In genomic region chr2:71888741-71889445, GRCh38 we compare ENCODE assay signal across 24 cellular contexts.
DNase-seq lines count a peak whose midpoint lies in the region; TF ChIP-seq lines count a peak whose summit lies in the region.
"Had no signal": no experiment of that assay in that cellular context is flagged by ENCODE, and none has a peak within 500 bp of the region (broad histone marks: within the 10 kb centered on the region; RNA-seq: fewer than 3 reads in every experiment).

No MANE protein-coding gene starts in this region.

- no peaks in the 10 kb centered on the region for H3K27me3 ChIP-seq in endodermal cell (ENCODE audit: control insufficient read depth, insufficient read depth, low read length, poor library complexity, severe bottlenecking)

- no peak overlapping the region for H3K4me3 ChIP-seq in endodermal cell (ENCODE audit: low read length)
- H3K4me3 ChIP-seq: suprapubic skin had no signal

- WGBS in endodermal cell (ENCODE audit: insufficient coverage in 1 of 2, insufficient read length in 1 of 2), 2 experiments: 79 to 89% methylated on average over 4 of the region's 4 CpGs

- H3K9me3 ChIP-seq in endodermal cell (ENCODE audit: control insufficient read depth, low read length): no peaks in the 10 kb centered on the region
- H3K9me3 ChIP-seq: suprapubic skin had no signal

- no peak overlapping the region for H3K27ac ChIP-seq in endodermal cell (ENCODE audit: low read depth, low read length)
- H3K27ac ChIP-seq: C4-2B, HL-60, suprapubic skin had no signal

- TF ChIP-seq CTCF in endodermal cell (conservative IDR thresholded peaks at IDR 0.05) (no peak), osteocyte (IDR thresholded peaks at IDR 0.05) (no peak)

- H3K27ac Mint-ChIP-seq in endodermal cell: no peak overlapping the region
- H3K27ac Mint-ChIP-seq in osteocyte (ENCODE audit: unreplicated experiment): no peak overlapping the region
- H3K27ac Mint-ChIP-seq: activated CD4-positive, alpha-beta memory T cell treated with anti-CD3 and anti-CD28 coated beads for 36 hours; activated naive CD4-positive, alpha-beta T cell treated with anti-CD3 and anti-CD28 coated beads for 36 hours; stimulated activated effector memory CD8-positive, alpha-beta T cell treated with anti-CD3 and anti-CD28 coated beads, Interleukin-12 subunit alpha, Interleukin-12 subunit beta, amount 100 ng/mL, for 72 hours had no signal

- no peaks in the 10 kb centered on the region for H3K4me1 ChIP-seq in endodermal cell (ENCODE audit: control insufficient read depth, insufficient read depth, low read length)

- no peaks in the 10 kb centered on the region for H3K36me3 ChIP-seq in endodermal cell (ENCODE audit: control insufficient read depth, insufficient read depth, low read length)
- H3K36me3 ChIP-seq: suprapubic skin had no signal

- H3K9me3 Mint-ChIP-seq in endodermal cell (no peaks in the 10 kb centered on the region), osteocyte (ENCODE audit: unreplicated experiment) (no peaks in the 10 kb centered on the region)
- H3K9me3 Mint-ChIP-seq: activated CD4-positive, alpha-beta memory T cell treated with anti-CD3 and anti-CD28 coated beads for 36 hours; activated naive CD4-positive, alpha-beta T cell treated with anti-CD3 and anti-CD28 coated beads for 36 hours had no signal

- H3K27me3 Mint-ChIP-seq in endodermal cell (ENCODE audit: insufficient read depth) (peaks cover 4% of the 10 kb centered on the region), osteocyte (ENCODE audit: unreplicated experiment) (peaks cover 25% of the 10 kb centered on the region)

- peak; percentile 68 for DNase-seq in EH (ENCODE audit: low read depth)
- DNase-seq in M059J (ENCODE audit: low read depth): peak; percentile 82
- DNase-seq in endodermal cell: peak; percentile 8
- DNase-seq in osteocyte (ENCODE audit: extremely low spot score, unreplicated experiment): peak; percentile 77
- DNase-seq in HuH-7 (ENCODE audit: low spot score): no peak
- DNase-seq in activated gamma-delta T cell treated with Interleukin-2 at 50 U/mL for 16 hours: no peak
- no peak for DNase-seq in stimulated activated CD4-positive, alpha-beta T cell treated with anti-CD3 and anti-CD28 coated beads, Interleukin-15, amount 100 ng/mL, for 24 hours
- DNase-seq: activated CD4-positive, alpha-beta memory T cell treated with anti-CD3 and anti-CD28 coated beads for 36 hours; activated CD4-positive, CD25-positive, alpha-beta regulatory T cell; activated naive CD4-positive, alpha-beta T cell treated with anti-CD3 and anti-CD28 coated beads for 36 hours; activated T-cell treated with anti-CD3 and anti-CD28 coated beads, Interleukin-2, amount 50 U/mL, for 1 hour; amniotic stem cell; cortex of kidney; NCI-H1417; NCI-H2107; NCI-H446; NCI-H82; Right ventricle myocardium superior; stimulated activated CD4-positive, alpha-beta T cell treated with anti-CD3 and anti-CD28 coated beads, Interleukin-2, amount 100 ng/mL, for 48 hours; T-helper 9 cell had no signal

- no peak overlapping the region for H3K9ac ChIP-seq in endodermal cell (ENCODE audit: extremely low read depth, low read length, poor library complexity, severe bottlenecking)

- no peaks in the 10 kb centered on the region for H3K36me3 Mint-ChIP-seq in endodermal cell (ENCODE audit: low read depth)
- no peaks in the 10 kb centered on the region for H3K36me3 Mint-ChIP-seq in osteocyte (ENCODE audit: unreplicated experiment)
- H3K36me3 Mint-ChIP-seq: activated CD4-positive, alpha-beta memory T cell treated with anti-CD3 and anti-CD28 coated beads for 36 hours; stimulated activated effector memory CD8-positive, alpha-beta T cell treated with anti-CD3 and anti-CD28 coated beads, Interleukin-12 subunit alpha, Interleukin-12 subunit beta, amount 100 ng/mL, for 72 hours had no signal

- H3K4me3 Mint-ChIP-seq in endodermal cell: no peak overlapping the region
- H3K4me3 Mint-ChIP-seq in osteocyte (ENCODE audit: unreplicated experiment): no peak overlapping the region
- H3K4me3 Mint-ChIP-seq: activated CD4-positive, alpha-beta memory T cell treated with anti-CD3 and anti-CD28 coated beads for 36 hours; activated naive CD4-positive, alpha-beta T cell treated with anti-CD3 and anti-CD28 coated beads for 36 hours; stimulated activated effector memory CD8-positive, alpha-beta T cell treated with anti-CD3 and anti-CD28 coated beads, Interleukin-12 subunit alpha, Interleukin-12 subunit beta, amount 100 ng/mL, for 72 hours had no signal

- no peaks in the 10 kb centered on the region for H3K4me1 Mint-ChIP-seq in endodermal cell
- H3K4me1 Mint-ChIP-seq in osteocyte (ENCODE audit: unreplicated experiment): peaks cover 2% of the 10 kb centered on the region
- H3K4me1 Mint-ChIP-seq: stimulated activated effector memory CD8-positive, alpha-beta T cell treated with anti-CD3 and anti-CD28 coated beads, Interleukin-12 subunit alpha, Interleukin-12 subunit beta, amount 100 ng/mL, for 72 hours had no signal

Comparison
In these comparisons a context has a peak if more than half of its experiments do, and no peak if none do; other contexts are left out.
1. DNase-seq: peak in EH (single experiment), M059J (single experiment), endodermal cell (single experiment) and osteocyte (single experiment); none in HuH-7 (single experiment), activated gamma-delta T cell treated with Interleukin-2 at 50 U/mL for 16 hours (single experiment) and stimulated activated CD4-positive, alpha-beta T cell treated with anti-CD3 and anti-CD28 coated beads, Interleukin-15, amount 100 ng/mL, for 24 hours (single experiment).